Comparison of ENCODE assay signal across 12 cellular contexts in the genomic region with DNA sequence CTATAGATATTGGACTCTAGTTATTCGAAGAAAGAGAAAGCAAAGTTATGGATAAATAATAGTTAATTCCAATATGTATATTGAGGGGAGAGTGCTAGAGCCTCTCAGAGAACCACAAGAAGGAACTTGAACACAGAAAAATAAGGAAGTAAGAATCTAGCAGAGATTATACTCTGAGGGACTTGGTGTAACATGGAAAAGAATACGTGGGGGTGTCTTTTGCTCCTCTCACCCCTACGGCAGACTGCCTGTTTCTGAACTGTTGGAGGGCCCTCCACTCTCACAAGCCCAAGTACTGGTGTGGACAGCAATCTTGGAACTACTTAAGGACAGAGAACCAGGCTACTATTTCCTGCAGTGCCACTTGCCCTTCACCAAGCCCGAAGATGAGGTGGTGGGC.
DNase-seq lines count a peak whose midpoint lies in the region; TF ChIP-seq lines count a peak whose summit lies in the region.
"Had no signal": no experiment of that assay in that cellular context is flagged by ENCODE, and none has a peak within 500 bp of the region (broad histone marks: within the 10 kb centered on the region; RNA-seq: fewer than 3 reads in every experiment).

No MANE protein-coding gene starts in this region.

- TF ChIP-seq CTCF in HFF-Myc (IDR thresholded peaks at IDR 0.05; ENCODE audit: low read depth, low read length, missing control alignments) (no peak), WI38 (IDR thresholded peaks at IDR 0.05; ENCODE audit: low read depth, low read length) (no peak), fibroblast of the aortic adventitia (IDR thresholded peaks at IDR 0.05; ENCODE audit: insufficient read depth, low read length) (no peak)

- DNase-seq in AG08396 (ENCODE audit: low spot score) (peak; percentile 3), HFF-Myc (ENCODE audit: extremely low read depth, low read depth) (no peak), fibroblast of the aortic adventitia (ENCODE audit: low read depth) (peak; percentile 2), activated gamma-delta T cell (lab: John Stamatoyannopoulos, UW) (no peak), head of caudate nucleus (no peak), GM03348 (ENCODE audit: low spot score) (no peak), NCI-H748 (lab: John Stamatoyannopoulos, UW; ENCODE audit: unreplicated experiment) (no peak)
- DNase-seq: GDM1, heart right ventricle, mammary epithelial cell had no signal

- intact Hi-C loops in head of caudate nucleus (cut with DNase I): no loop called here

- H3K4me3 ChIP-seq in HFF-Myc (replicated peaks; ENCODE audit: low read depth, low read length) (peak overlapping the region; percentile 36), WI38 (ENCODE audit: low read depth, low read length) (peak overlapping the region; percentile 66), fibroblast of the aortic adventitia (ENCODE audit: low read depth, low read length) (peak overlapping the region; percentile 44)
- H3K4me3 ChIP-seq: BLaER1 had no signal

Comparison
In these comparisons a context has a peak if more than half of its experiments do, and no peak if none do; other contexts are left out.
1. DNase-seq: peak in AG08396 (single experiment) and fibroblast of the aortic adventitia (single experiment); none in HFF-Myc (single experiment), activated gamma-delta T cell (single experiment), head of caudate nucleus (0 of 42), GM03348 (single experiment) and NCI-H748 (single experiment).
2. Peak in every context shown above with its lines, with median percentiles within 50 percentile points of each other: H3K4me3 ChIP-seq.